9 cellular contexts compared by ENCODE assay signal in genomic region chr9:95157491-95158151, GRCh38.
DNase-seq lines count a peak whose midpoint lies in the region; ATAC-seq, FAIRE-seq and TF ChIP-seq lines count a peak whose summit lies in the region.
"Had no signal": no experiment of that assay in that cellular context is flagged by ENCODE, and none has a peak within 500 bp of the region (broad histone marks: within the 10 kb centered on the region; RNA-seq: fewer than 3 reads in every experiment).

No MANE protein-coding gene starts in this region.

- H3K4me3 Mint-ChIP-seq in activated naive CD4-positive, alpha-beta T cell treated with anti-CD3 and anti-CD28 coated beads, Interleukin-2, amount 10 ng/mL, durations not matched to agents 7 days and 5 days, result no peak overlapping the region

- H3K4me1 Mint-ChIP-seq in activated naive CD4-positive, alpha-beta T cell treated with anti-CD3 and anti-CD28 coated beads, Interleukin-2, amount 10 ng/mL, durations not matched to agents 7 days and 5 days, result peaks cover 11% of the 10 kb centered on the region
- H3K4me1 Mint-ChIP-seq: IgD-negative memory B cell had no signal

- CTCF ChIA-PET in activated naive CD4-positive, alpha-beta T cell treated with anti-CD3 and anti-CD28 coated beads, Interleukin-2, amount 10 ng/mL, durations not matched to agents 7 days and 5 days (lab: Charles Lee), result interaction anchor here (5.8 kb wide), 1 partner anchor 10 kb away, joined by 25 read pairs; no protein-coding TSS in a partner anchor

- H3K36me3 ChIP-seq in cardiac muscle cell, result no peaks in the 10 kb centered on the region
- H3K36me3 ChIP-seq in vagina, result no peaks in the 10 kb centered on the region

- no peak for DNase-seq in GM12891 (ENCODE audit: insufficient read length, low spot score)
- DNase-seq in NOMO-1 (lab: John Stamatoyannopoulos, UW; ENCODE audit: unreplicated experiment in 2 of 2), result peak; percentile 58 to 91
- DNase-seq in cardiac muscle cell (ENCODE audit: low read depth in 1 of 2, low spot score in 1 of 2), result peak; percentile 40 to 96
- DNase-seq in vagina (ENCODE audit: extremely low spot score in 2 of 2), result no peak
- no peak for DNase-seq in activated naive CD4-positive, alpha-beta T cell treated with anti-CD3 and anti-CD28 coated beads, Interleukin-2, amount 10 ng/mL, durations not matched to agents 7 days and 5 days
- no peak for DNase-seq in amniotic stem cell (lab: John Stamatoyannopoulos, UW)
- no peak for DNase-seq in stimulated activated CD4-positive, alpha-beta T cell treated with anti-CD3 and anti-CD28 coated beads, Interleukin-15, amount 100 ng/mL, for 24 hours

- H3K4me1 ChIP-seq in cardiac muscle cell (ENCODE audit: low read depth) (no peaks in the 10 kb centered on the region), vagina (peaks cover 14% of the 10 kb centered on the region)

- H3K27me3 ChIP-seq in cardiac muscle cell (no peaks in the 10 kb centered on the region), vagina (no peaks in the 10 kb centered on the region)

- TF ChIP-seq CTCF in cardiac muscle cell (IDR thresholded peaks at IDR 0.05; ENCODE audit: low read depth, low read length) (no peak), vagina (IDR thresholded peaks at IDR 0.05) (no peak)

- peaks cover 11% of the 10 kb centered on the region for H3K36me3 Mint-ChIP-seq in activated naive CD4-positive, alpha-beta T cell treated with anti-CD3 and anti-CD28 coated beads, Interleukin-2, amount 10 ng/mL, durations not matched to agents 7 days and 5 days

- ATAC-seq in HG02678 (IDR thresholded peaks at IDR 0.05; ENCODE audit: unreplicated experiment), result peak; percentile 92

- H3K27me3 Mint-ChIP-seq in activated naive CD4-positive, alpha-beta T cell treated with anti-CD3 and anti-CD28 coated beads, Interleukin-2, amount 10 ng/mL, durations not matched to agents 7 days and 5 days, result no peaks in the 10 kb centered on the region
- H3K27me3 Mint-ChIP-seq: IgD-negative memory B cell had no signal

- H3K4me3 ChIP-seq in cardiac muscle cell (no peak overlapping the region), vagina (no peak overlapping the region)

- no peak overlapping the region for H3K27ac ChIP-seq in cardiac muscle cell
- H3K27ac ChIP-seq in vagina, result peak overlapping the region; percentile 44

- TF ChIP-seq POLR2A in GM12891 (IDR thresholded peaks at IDR 0.05; ENCODE audit: low read depth, low read length) (no peak), vagina (IDR thresholded peaks at IDR 0.05) (no peak)

- intact Hi-C loops in vagina (cut with DNase I), result no loop called here

- peak; percentile 90 for FAIRE-seq in GM12891 (lab: Jason Lieb, UNC)

- H3K9me3 ChIP-seq in cardiac muscle cell (ENCODE audit: low read depth) (no peaks in the 10 kb centered on the region), vagina (no peaks in the 10 kb centered on the region)

- H3K9me3 Mint-ChIP-seq in activated naive CD4-positive, alpha-beta T cell treated with anti-CD3 and anti-CD28 coated beads, Interleukin-2, amount 10 ng/mL, durations not matched to agents 7 days and 5 days, result peaks cover 1% of the 10 kb centered on the region
- H3K9me3 Mint-ChIP-seq: IgD-negative memory B cell had no signal

- H3K27ac Mint-ChIP-seq in activated naive CD4-positive, alpha-beta T cell treated with anti-CD3 and anti-CD28 coated beads, Interleukin-2, amount 10 ng/mL, durations not matched to agents 7 days and 5 days, result no peak overlapping the region
- H3K27ac Mint-ChIP-seq: IgD-negative memory B cell had no signal

TF ChIP-seq in GM12891, 5 proteins besides CTCF, POLR2A, EP300 and RAD21:
- TF ChIP-seq POLR2AphosphoS5 (IDR thresholded peaks at IDR 0.05; ENCODE audit: low read depth, low read length) (no peak), SPI1 (IDR thresholded peaks at IDR 0.05; ENCODE audit: low read depth, low read length) (peak; percentile 99)

Comparison
In these comparisons a context has a peak if more than half of its experiments do, and no peak if none do; other contexts are left out.
1. DNase-seq: peak in NOMO-1 (2 of 2) and cardiac muscle cell (2 of 2); none in GM12891 (single experiment), vagina (0 of 2), activated naive CD4-positive, alpha-beta T cell treated with anti-CD3 and anti-CD28 coated beads, Interleukin-2, amount 10 ng/mL, durations not matched to agents 7 days and 5 days (single experiment), amniotic stem cell (single experiment) and stimulated activated CD4-positive, alpha-beta T cell treated with anti-CD3 and anti-CD28 coated beads, Interleukin-15, amount 100 ng/mL, for 24 hours (single experiment).